Comparison of ENCODE assay signal across 8 cellular contexts in the genomic region with DNA sequence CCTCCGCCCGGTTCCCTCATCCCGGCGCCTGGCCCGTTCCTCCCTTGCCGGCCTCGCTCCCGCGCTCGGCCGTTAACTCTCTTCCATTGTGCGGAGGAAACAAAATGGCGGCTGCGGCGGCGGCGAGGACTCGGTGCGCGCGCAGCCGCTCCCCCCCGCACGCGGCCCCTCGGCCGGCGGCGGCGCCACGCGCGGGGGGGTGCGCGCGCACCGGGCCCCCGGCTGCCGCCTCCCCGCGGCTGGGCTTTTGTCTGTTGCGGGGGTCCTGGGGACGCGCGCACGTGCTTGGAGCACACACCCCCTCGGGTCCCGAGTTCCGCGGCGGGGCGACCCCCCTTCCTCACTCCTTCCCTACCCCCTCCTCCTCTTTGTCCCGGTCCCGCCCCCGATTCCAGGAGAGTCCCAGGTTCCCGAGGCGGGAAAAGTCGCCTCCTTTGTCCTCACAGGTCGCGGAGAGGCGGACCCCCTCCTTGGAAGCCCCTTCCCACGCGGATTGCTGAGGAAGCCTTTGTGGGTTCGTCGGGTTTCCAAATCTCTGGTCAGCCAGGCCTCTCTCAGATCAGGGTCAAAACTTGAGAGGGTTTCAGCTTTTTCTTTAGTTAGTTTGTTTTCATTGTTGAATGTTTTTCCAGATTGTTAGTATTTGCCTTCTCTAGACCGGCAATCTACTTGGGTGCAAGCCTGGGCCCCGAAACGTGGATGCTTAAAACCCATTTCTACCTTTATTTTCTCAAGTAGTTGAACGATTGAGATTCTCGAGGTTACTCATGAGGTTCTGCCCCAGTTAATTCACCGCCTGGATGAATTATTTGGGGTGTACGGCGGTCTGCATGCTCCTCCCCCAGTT. TPM values are rescaled to one million over a fixed set of nuclear protein-coding genes. Genes with fewer than 3 reads are reported as not detected.
A peak's percentile ranks its signal among the peaks of the same experiment; 100 is the strongest.
DNase-seq lines count a peak whose midpoint lies in the region; ATAC-seq, FAIRE-seq and TF ChIP-seq lines count a peak whose summit lies in the region.

No MANE protein-coding gene starts in this region.

- H3K9me3 Mint-ChIP-seq in GM23338, result peaks cover 3% of the 10 kb centered on the region; the same call in 1 of the 3 replicates

- CTCF ChIA-PET in HepG2 (lab: Yijun Ruan, JAX; ENCODE audit: low intra/inter-chr PET ratio, low total read pairs), result no interaction called here

- no peak for FAIRE-seq in HepG2 (lab: Jason Lieb, UNC)

- TF ChIP-seq EP300 in HepG2 (IDR thresholded peaks at IDR 0.05; ENCODE audit: low read depth in 2 of 2, low read length in 2 of 2) (no peak), HepG2 (CRISPR knock-in tag; IDR thresholded peaks at IDR 0.05; ENCODE audit: borderline replicate concordance) (no peak)

- H4K20me1 ChIP-seq in DND-41 (ENCODE audit: insufficient read depth, low read length), result peaks cover 50% of the 10 kb centered on the region
- peaks cover 38% of the 10 kb centered on the region for H4K20me1 ChIP-seq in GM23338 (replicated peaks; ENCODE audit: insufficient read depth)
- H4K20me1 ChIP-seq in HepG2 (ENCODE audit: insufficient read depth, low read length), result peaks cover 49% of the 10 kb centered on the region

- ATAC-seq in DND-41 (ENCODE audit: insufficient read depth, low read depth) (peak; percentile 47), GM23338 (peak; percentile 40), HepG2 (peak; percentile 32)

- H3K79me2 ChIP-seq in DND-41 (ENCODE audit: insufficient read depth, low read length) (peaks cover 75% of the 10 kb centered on the region), GM23338 (replicated peaks; ENCODE audit: insufficient read depth) (peaks cover 69% of the 10 kb centered on the region), HepG2 (ENCODE audit: insufficient read depth, low read length) (peaks cover 61% of the 10 kb centered on the region)

- intact Hi-C loops in colonic mucosa (cut with DNase I) (no loop called here), HepG2 (cut with micrococcal nuclease; ENCODE audit: unreplicated experiment) (no loop called here)

- H3K27ac Mint-ChIP-seq in GM23338, result peak overlapping the region; percentile 99

- H3K4me3 Mint-ChIP-seq in GM23338, result peak overlapping the region; percentile 94

- H3K4me1 ChIP-seq in DND-41 (ENCODE audit: insufficient read depth, low read length) (peaks cover 44% of the 10 kb centered on the region), GM23338 (ENCODE audit: insufficient read depth) (peaks cover 32% of the 10 kb centered on the region), colonic mucosa (peaks cover 9% of the 10 kb centered on the region), HepG2 (ENCODE audit: insufficient read depth, low read length) (peaks cover 51% of the 10 kb centered on the region)

- no TSS peak for BruUV-seq in HepG2 (replicated peaks; lab: Mats Ljungman, UMichigan)

- H3K4me3 ChIP-seq in DND-41 (ENCODE audit: low read depth in 1 of 2, low read length in 2 of 2) (peak overlapping the region; percentile 95 to 96), GM23338 (peak overlapping the region; percentile 70), NB4 (ENCODE audit: low read depth, low read length) (peak overlapping the region; percentile 74), WERI-Rb-1 (ENCODE audit: low read depth, low read length) (peak overlapping the region; percentile 91), colonic mucosa (peak overlapping the region; percentile 98), HepG2 (replicated peaks in 1 of 3; ENCODE audit: insufficient read depth in 1 of 3, low read depth in 2 of 3, low read length in 3 of 3) (peak overlapping the region; percentile 89 to 96 (median 92))

- no peaks in the 10 kb centered on the region for H3K9me2 ChIP-seq in GM23338 (ENCODE audit: insufficient read depth)

- peaks cover 18% of the 10 kb centered on the region; the same call in 1 of the 2 replicates for H3F3A ChIP-seq in GM23338 (replicated peaks; ENCODE audit: low read depth)

- H3K4me2 ChIP-seq in DND-41 (ENCODE audit: insufficient read depth, low read length) (peak overlapping the region; percentile 72), GM23338 (peak overlapping the region; percentile 97), HepG2 (ENCODE audit: low read depth, low read length) (peak overlapping the region; percentile 92)

- H3K27ac ChIP-seq in DND-41 (ENCODE audit: low read length) (peak overlapping the region; percentile 94), GM23338 (ENCODE audit: low read depth) (peak overlapping the region; percentile 100), WERI-Rb-1 (peak overlapping the region; percentile 100), colonic mucosa (peak overlapping the region; percentile 95), HepG2 (ENCODE audit: extremely low read length, insufficient read depth, low read length) (peak overlapping the region; percentile 95)

- in situ Hi-C loops in HepG2 (cut with HindIII; ENCODE audit: extremely low pct_ligation_motif_present, low pct_unique_long_range_greater_than_20kb), result no loop called here

- TF ChIP-seq POLR2A in NB4 (IDR thresholded peaks at IDR 0.05; ENCODE audit: extremely low read depth, insufficient read length) (peak; percentile 74), HepG2 (IDR thresholded peaks at IDR 0.05; ENCODE audit: insufficient read depth in 1 of 2, low read depth in 2 of 2, low read length in 2 of 2) (peak in 1 of 2 experiments; percentile 14; a peak in 2 of 4 replicates)

- H3K4me1 Mint-ChIP-seq in GM23338, result peaks cover 20% of the 10 kb centered on the region

- H3K9me3 ChIP-seq in DND-41 (ENCODE audit: insufficient read depth, low read length, severe bottlenecking) (no peaks in the 10 kb centered on the region), WERI-Rb-1 (ENCODE audit: severe bottlenecking) (no peaks in the 10 kb centered on the region), colonic mucosa (no peaks in the 10 kb centered on the region), HepG2 (ENCODE audit: low read length) (no peaks in the 10 kb centered on the region)

- POLR2A ChIA-PET in HepG2 (lab: Yijun Ruan, JAX), result no interaction called here

- DNase-seq in DND-41 (peak; percentile 76), GM23338 (ENCODE audit: low spot score) (peak; percentile 95), NB4 (ENCODE audit: low read depth) (peak; percentile 85), WERI-Rb-1 (peak; percentile 88), colonic mucosa (peak; percentile 52), HepG2 (ENCODE audit: low spot score) (peak; percentile 47), H4 (ENCODE audit: low spot score) (no peak)
- DNase-seq in stimulated activated CD4-positive, alpha-beta T cell treated with anti-CD3 and anti-CD28 coated beads, TNF-alpha, amount 100 ng/mL, for 1 hour (ENCODE audit: low read depth in 3 of 3, low spot score in 1 of 3), result peak; percentile 10 to 45 (median 28)

- TF ChIP-seq RAD21 in HepG2 (CRISPR knock-in tag; IDR thresholded peaks at IDR 0.05), result no peak

- TF ChIP-seq CTCF in DND-41 (IDR thresholded peaks at IDR 0.05; ENCODE audit: borderline replicate concordance, extremely low read depth, low read length, poor library complexity, severe bottlenecking) (no peak), GM23338 (conservative IDR thresholded peaks at IDR 0.05; ENCODE audit: low read depth in 2 of 2) (no peak), NB4 (IDR thresholded peaks at IDR 0.05; ENCODE audit: low read depth, low read length) (no peak), WERI-Rb-1 (IDR thresholded peaks at IDR 0.05; ENCODE audit: low read depth, low read length) (no peak), colonic mucosa (IDR thresholded peaks at IDR 0.05) (no peak), HepG2 (CRISPR knock-in tag; IDR thresholded peaks at IDR 0.05) (no peak)

- peaks cover 65% of the 10 kb centered on the region for H3K36me3 Mint-ChIP-seq in GM23338 (ENCODE audit: low read depth)

- WGBS in HepG2 (ENCODE audit: low lambda C conversion rate), result 1% methylated on average over 23 of the region's 73 CpGs

- peaks cover 35% of the 10 kb centered on the region for H3K27me3 Mint-ChIP-seq in GM23338 (ENCODE audit: insufficient read depth, low read depth, poor library complexity)

- H3K27me3 ChIP-seq in DND-41 (ENCODE audit: insufficient read depth, low read length, poor library complexity), result no peaks in the 10 kb centered on the region
- no peaks in the 10 kb centered on the region for H3K27me3 ChIP-seq in GM23338 (ENCODE audit: insufficient read depth)
- no peaks in the 10 kb centered on the region for H3K27me3 ChIP-seq in WERI-Rb-1 (ENCODE audit: insufficient read depth, low read depth, severe bottlenecking)
- H3K27me3 ChIP-seq in colonic mucosa, result no peaks in the 10 kb centered on the region
- no peaks in the 10 kb centered on the region; a peak in 1 of 5 replicates for H3K27me3 ChIP-seq in HepG2 (ENCODE audit: control insufficient read depth in 1 of 2, insufficient read depth in 2 of 2, low read length in 2 of 2)

- peak overlapping the region; percentile 66 for H2AFZ ChIP-seq in DND-41 (ENCODE audit: low read depth, low read length)
- no peak overlapping the region for H2AFZ ChIP-seq in GM23338
- H2AFZ ChIP-seq in HepG2 (ENCODE audit: low read length), result no peak overlapping the region

- peak overlapping the region; percentile 98 for H3K9ac ChIP-seq in DND-41 (ENCODE audit: low read depth, low read length)
- peak overlapping the region; percentile 84 to 97 for H3K9ac ChIP-seq in colonic mucosa (ENCODE audit: low read depth in 2 of 2, low read length in 2 of 2)
- H3K9ac ChIP-seq in HepG2 (ENCODE audit: insufficient read depth, low read depth, low read length), result peak overlapping the region; percentile 98

- H3K36me3 ChIP-seq in DND-41 (ENCODE audit: insufficient read depth, low read length) (peaks cover 58% of the 10 kb centered on the region), GM23338 (ENCODE audit: insufficient read depth) (peaks cover 33% of the 10 kb centered on the region), WERI-Rb-1 (peaks cover 58% of the 10 kb centered on the region), colonic mucosa (no peaks in the 10 kb centered on the region), HepG2 (replicated peaks in 1 of 2; ENCODE audit: control insufficient read depth in 1 of 2, insufficient read depth in 2 of 2, low read length in 2 of 2) (peaks cover 2 to 10% of the 10 kb centered on the region in 2 experiments; a peak in 2 of 5 replicates)

RNA-seq across cellular contexts. Expression of a gene that starts 0.7 kb away (rescaled TPM):
- total RNA-seq in GM23338 (2014; rRNA removed; shearing (Covaris generic)), result 544 and 573 TPM in 2 replicates
- polyA plus RNA-seq in GM23338 (2016; fragmentation: Nextera tagmentation; extraction: Ambion mirVana) (616 and 625 TPM in 2 replicates), HepG2 (2011; rRNA removed) (173 and 195 TPM in 2 replicates)
- total RNA-seq in colonic mucosa (100 to 1,000 TPM; 143 to 271 TPM), HepG2 (2016; rRNA removed; fragmentation: Illumina TruSeq; extraction: Trizol) (120 and 127 TPM in 2 replicates)
- total RNA-seq in HepG2 (2016; cell fraction: cytosol; rRNA removed; fragmentation: Illumina TruSeq; extraction: Trizol; ENCODE audit: low read depth), result 19.6 and 21.2 TPM in 2 replicates
- 113 and 122 TPM in 2 replicates for total RNA-seq in HepG2 (2016; cell fraction: insoluble cytoplasmic fraction; rRNA removed; fragmentation: Illumina TruSeq; extraction: Trizol)
- 63.1 and 64.0 TPM in 2 replicates for total RNA-seq in HepG2 (2016; cell fraction: membrane; rRNA removed; fragmentation: Illumina TruSeq; extraction: Trizol)
- total RNA-seq in HepG2 (2016; cell fraction: nucleus; rRNA removed; fragmentation: Illumina TruSeq; extraction: Trizol), result 133 and 160 TPM in 2 replicates
- 59.6 and 75.2 TPM in 2 replicates for polyA plus RNA-seq in HepG2 (2011; cell fraction: cytosol; rRNA removed)
- polyA plus RNA-seq in HepG2 (2011; cell fraction: nucleus; rRNA removed), result 588 and 668 TPM in 2 replicates
- 153 and 159 TPM in 2 replicates for polyA plus RNA-seq in HepG2 (2012)
- 18.4 and 19.6 TPM in 2 replicates for polyA plus RNA-seq in HepG2 (2016; cell fraction: cytosol; fragmentation: Illumina TruSeq; extraction: Trizol; ENCODE audit: low read depth)
- 178 and 216 TPM in 2 replicates for polyA plus RNA-seq in HepG2 (2016; cell fraction: insoluble cytoplasmic fraction; fragmentation: Illumina TruSeq; extraction: Trizol; ENCODE audit: low read depth)
- 54.0 and 61.1 TPM in 2 replicates for polyA plus RNA-seq in HepG2 (2016; cell fraction: membrane; fragmentation: Illumina TruSeq; extraction: Trizol; ENCODE audit: low read depth)
- polyA plus RNA-seq in HepG2 (2016; cell fraction: nucleus; fragmentation: Illumina TruSeq; extraction: Trizol; ENCODE audit: insufficient read depth, low read depth), result 615 and 640 TPM in 2 replicates
- polyA minus RNA-seq in HepG2 (2011; rRNA and poly(A)+ RNA removed; ENCODE audit: low replicate concordance), result 139 and 144 TPM in 2 replicates
- polyA minus RNA-seq in HepG2 (2011; cell fraction: cytosol; rRNA and poly(A)+ RNA removed), result 65.3 and 73.2 TPM in 2 replicates
- 154 and 157 TPM in 2 replicates for polyA minus RNA-seq in HepG2 (2011; cell fraction: nucleus; rRNA and poly(A)+ RNA removed)
- total RNA-seq in H4 (2014; rRNA removed; shearing (Covaris generic)), result 107 and 109 TPM in 2 replicates

RNA-seq across cellular contexts. Expression of a gene that starts 29.5 kb away (rescaled TPM):
- total RNA-seq in GM23338 (2014; rRNA removed; shearing (Covaris generic)), result 62.2 and 65.0 TPM in 2 replicates
- polyA plus RNA-seq in GM23338 (2016; fragmentation: Nextera tagmentation; extraction: Ambion mirVana) (41.2 and 43.2 TPM in 2 replicates), HepG2 (2011; rRNA removed) (5.6 and 7.2 TPM in 2 replicates)
- total RNA-seq in colonic mucosa (100 to 1,000 TPM in 1 of 2 donors, 10 to 100 TPM in 1; 87.1 to 137 TPM), HepG2 (2016; rRNA removed; fragmentation: Illumina TruSeq; extraction: Trizol) (2.3 and 2.4 TPM in 2 replicates)
- 1.2 and 2.2 TPM in 2 replicates for total RNA-seq in HepG2 (2016; cell fraction: cytosol; rRNA removed; fragmentation: Illumina TruSeq; extraction: Trizol; ENCODE audit: low read depth)
- total RNA-seq in HepG2 (2016; cell fraction: insoluble cytoplasmic fraction; rRNA removed; fragmentation: Illumina TruSeq; extraction: Trizol), result 1.5 and 2.5 TPM in 2 replicates
- total RNA-seq in HepG2 (2016; cell fraction: membrane; rRNA removed; fragmentation: Illumina TruSeq; extraction: Trizol), result 3.0 and 3.4 TPM in 2 replicates
- total RNA-seq in HepG2 (2016; cell fraction: nucleus; rRNA removed; fragmentation: Illumina TruSeq; extraction: Trizol), result 3.2 and 3.4 TPM in 2 replicates
- 5.4 and 5.7 TPM in 2 replicates for polyA plus RNA-seq in HepG2 (2011; cell fraction: cytosol; rRNA removed)
- 11.3 and 11.8 TPM in 2 replicates for polyA plus RNA-seq in HepG2 (2011; cell fraction: nucleus; rRNA removed)
- polyA plus RNA-seq in HepG2 (2012), result 5.9 and 8.2 TPM in 2 replicates
- 2.5 and 2.6 TPM in 2 replicates for polyA plus RNA-seq in HepG2 (2016; cell fraction: cytosol; fragmentation: Illumina TruSeq; extraction: Trizol; ENCODE audit: low read depth)
- polyA plus RNA-seq in HepG2 (2016; cell fraction: insoluble cytoplasmic fraction; fragmentation: Illumina TruSeq; extraction: Trizol; ENCODE audit: low read depth), result 1.9 and 2.2 TPM in 2 replicates
- 4.7 and 5.1 TPM in 2 replicates for polyA plus RNA-seq in HepG2 (2016; cell fraction: membrane; fragmentation: Illumina TruSeq; extraction: Trizol; ENCODE audit: low read depth)
- 8.1 and 8.5 TPM in 2 replicates for polyA plus RNA-seq in HepG2 (2016; cell fraction: nucleus; fragmentation: Illumina TruSeq; extraction: Trizol; ENCODE audit: insufficient read depth, low read depth)
- polyA minus RNA-seq in HepG2 (2011; rRNA and poly(A)+ RNA removed; ENCODE audit: low replicate concordance), result 13.9 and 134 TPM in 2 replicates
- 5.3 and 8.4 TPM in 2 replicates for polyA minus RNA-seq in HepG2 (2011; cell fraction: cytosol; rRNA and poly(A)+ RNA removed)
- 5.4 and 9.6 TPM in 2 replicates for polyA minus RNA-seq in HepG2 (2011; cell fraction: nucleus; rRNA and poly(A)+ RNA removed)
- 9.9 and 11.8 TPM in 2 replicates for total RNA-seq in H4 (2014; rRNA removed; shearing (Covaris generic))

RNA-seq across cellular contexts. Expression of a gene that starts 46.4 kb away (rescaled TPM):
- total RNA-seq in GM23338 (2014; rRNA removed; shearing (Covaris generic)), result 54.5 and 61.2 TPM in 2 replicates
- polyA plus RNA-seq in GM23338 (2016; fragmentation: Nextera tagmentation; extraction: Ambion mirVana) (77.4 and 83.5 TPM in 2 replicates), HepG2 (2011; rRNA removed) (41.6 and 55.6 TPM in 2 replicates)
- total RNA-seq in colonic mucosa (10 to 100 TPM; 74.9 to 94.1 TPM), HepG2 (2016; rRNA removed; fragmentation: Illumina TruSeq; extraction: Trizol) (33.0 and 38.6 TPM in 2 replicates)
- 19.1 and 20.1 TPM in 2 replicates for total RNA-seq in HepG2 (2016; cell fraction: cytosol; rRNA removed; fragmentation: Illumina TruSeq; extraction: Trizol; ENCODE audit: low read depth)
- total RNA-seq in HepG2 (2016; cell fraction: insoluble cytoplasmic fraction; rRNA removed; fragmentation: Illumina TruSeq; extraction: Trizol), result 36.0 and 39.4 TPM in 2 replicates
- 12.2 and 12.9 TPM in 2 replicates for total RNA-seq in HepG2 (2016; cell fraction: membrane; rRNA removed; fragmentation: Illumina TruSeq; extraction: Trizol)
- 31.9 and 35.0 TPM in 2 replicates for total RNA-seq in HepG2 (2016; cell fraction: nucleus; rRNA removed; fragmentation: Illumina TruSeq; extraction: Trizol)
- polyA plus RNA-seq in HepG2 (2011; cell fraction: cytosol; rRNA removed), result 25.8 and 39.0 TPM in 2 replicates
- polyA plus RNA-seq in HepG2 (2011; cell fraction: nucleus; rRNA removed), result 270 and 290 TPM in 2 replicates
- 27.7 and 35.3 TPM in 2 replicates for polyA plus RNA-seq in HepG2 (2012)
- polyA plus RNA-seq in HepG2 (2016; cell fraction: cytosol; fragmentation: Illumina TruSeq; extraction: Trizol; ENCODE audit: low read depth), result 11.2 and 12.9 TPM in 2 replicates
- polyA plus RNA-seq in HepG2 (2016; cell fraction: insoluble cytoplasmic fraction; fragmentation: Illumina TruSeq; extraction: Trizol; ENCODE audit: low read depth), result 38.0 and 39.9 TPM in 2 replicates
- 12.7 and 13.2 TPM in 2 replicates for polyA plus RNA-seq in HepG2 (2016; cell fraction: membrane; fragmentation: Illumina TruSeq; extraction: Trizol; ENCODE audit: low read depth)
- polyA plus RNA-seq in HepG2 (2016; cell fraction: nucleus; fragmentation: Illumina TruSeq; extraction: Trizol; ENCODE audit: insufficient read depth, low read depth), result 92.8 and 94.8 TPM in 2 replicates
- polyA minus RNA-seq in HepG2 (2011; rRNA and poly(A)+ RNA removed; ENCODE audit: low replicate concordance), result 26.7 and 36.3 TPM in 2 replicates
- polyA minus RNA-seq in HepG2 (2011; cell fraction: cytosol; rRNA and poly(A)+ RNA removed), result 8.2 and 12.2 TPM in 2 replicates
- 15.5 and 18.7 TPM in 2 replicates for polyA minus RNA-seq in HepG2 (2011; cell fraction: nucleus; rRNA and poly(A)+ RNA removed)
- total RNA-seq in H4 (2014; rRNA removed; shearing (Covaris generic)), result 21.4 and 29.6 TPM in 2 replicates
